In the genomic region with DNA sequence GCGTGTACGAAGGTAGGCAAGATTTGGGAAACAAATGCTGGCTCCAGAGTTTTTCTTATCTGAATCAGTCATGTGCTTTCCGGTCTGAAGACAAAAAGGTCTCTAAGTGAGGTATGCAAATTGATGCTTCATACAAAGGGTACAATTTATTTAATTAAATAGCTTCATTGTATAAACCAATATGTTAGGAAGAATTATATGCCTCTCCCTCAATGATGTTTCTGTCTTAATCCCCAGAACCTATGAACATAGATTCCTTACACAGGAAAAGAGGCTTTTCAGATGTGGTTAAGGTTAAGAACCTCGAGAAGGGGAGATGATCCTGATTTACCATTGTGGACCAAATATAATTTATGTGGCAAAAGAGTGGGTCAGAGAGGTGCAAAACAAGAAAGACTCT, we compare ENCODE assay signal across 30 cellular contexts.
"Had no signal": no experiment of that assay in that cellular context is flagged by ENCODE, and none has a peak within 500 bp of the region (broad histone marks: within the 10 kb centered on the region; RNA-seq: fewer than 3 reads in every experiment).

No MANE protein-coding gene starts in this region.

- H3K4me1 Mint-ChIP-seq: activated CD4-positive, alpha-beta memory T cell treated with anti-CD3 and anti-CD28 coated beads, Interleukin-2, amount 10 ng/mL, durations not matched to agents 7 days and 5 days; activated CD4-positive, alpha-beta T cell treated with anti-CD3 and anti-CD28 coated beads, Interleukin-2, amount 10 ng/mL, durations not matched to agents 7 days and 5 days; activated naive CD4-positive, alpha-beta T cell treated with anti-CD3 and anti-CD28 coated beads, Interleukin-2, amount 10 ng/mL, durations not matched to agents 7 days and 5 days; activated naive CD8-positive, alpha-beta T cell treated with anti-CD3 and anti-CD28 coated beads, Interleukin-2, amount 10 ng/mL, durations not matched to agents 7 days and 5 days; brain; endodermal cell had no signal

- H3K4me3 ChIP-seq: ascending aorta, breast epithelium, cardiac muscle cell, colonic mucosa, dorsolateral prefrontal cortex, heart right ventricle, hepatocyte had no signal

- ATAC-seq: activated naive CD4-positive, alpha-beta T cell treated with anti-CD3 and anti-CD28 coated beads, Interleukin-2, amount 50 U/mL, for 72 hours; activated T-cell treated with anti-CD3 and anti-CD28 coated beads, Interleukin-2, amount 50 U/mL, for 72 hours; esophagus mucosa; heart right ventricle had no signal

- H3K36me3 ChIP-seq: ascending aorta, breast epithelium, cardiac muscle cell, colonic mucosa, heart right ventricle had no signal

- H3K27ac Mint-ChIP-seq: activated CD4-positive, alpha-beta memory T cell treated with anti-CD3 and anti-CD28 coated beads, Interleukin-2, amount 10 ng/mL, durations not matched to agents 7 days and 5 days; activated CD4-positive, alpha-beta T cell treated with anti-CD3 and anti-CD28 coated beads, Interleukin-2, amount 10 ng/mL, durations not matched to agents 7 days and 5 days; activated naive CD4-positive, alpha-beta T cell treated with anti-CD3 and anti-CD28 coated beads, Interleukin-2, amount 10 ng/mL, durations not matched to agents 7 days and 5 days; activated naive CD4-positive, alpha-beta T cell treated with anti-CD3 and anti-CD28 coated beads, Interleukin-2, amount 50 U/mL, for 72 hours; activated naive CD8-positive, alpha-beta T cell treated with anti-CD3 and anti-CD28 coated beads, Interleukin-2, amount 10 ng/mL, durations not matched to agents 7 days and 5 days; activated T-cell treated with anti-CD3 and anti-CD28 coated beads, Interleukin-2, amount 50 U/mL, for 24 hours; activated T-cell treated with anti-CD3 and anti-CD28 coated beads, Interleukin-2, amount 50 U/mL, for 72 hours; brain; dendritic cell treated with granulocyte-macrophage colony-stimulating factor and Interleukin-4, amounts not matched to agents 40 ng/mL and 50 ng/mL, for 4 days; endodermal cell had no signal

- H3K79me2 ChIP-seq: hepatocyte had no signal

- H3K4me1 ChIP-seq: ascending aorta, breast epithelium, colonic mucosa, heart right ventricle had no signal

- DNase-seq: activated CD4-positive, alpha-beta memory T cell treated with anti-CD3 and anti-CD28 coated beads, Interleukin-2, amount 10 ng/mL, durations not matched to agents 7 days and 5 days; activated CD4-positive, alpha-beta T cell treated with anti-CD3 and anti-CD28 coated beads for 1 hour; activated CD4-positive, alpha-beta T cell treated with anti-CD3 and anti-CD28 coated beads for 4 hours; activated CD4-positive, alpha-beta T cell treated with anti-CD3 and anti-CD28 coated beads, Interleukin-2, amount 10 ng/mL, durations not matched to agents 7 days and 5 days; activated CD4-positive, alpha-beta T cell treated with anti-CD3 and anti-CD28 coated beads, Interleukin-2, amount 50 U/mL, for 4 hours; activated CD4-positive, CD25-positive, alpha-beta regulatory T cell; activated CD8-positive, alpha-beta memory T cell treated with anti-CD3 and anti-CD28 coated beads, Interleukin-2, amount 50 U/mL, for 48 hours; activated naive CD4-positive, alpha-beta T cell; activated naive CD4-positive, alpha-beta T cell treated with anti-CD3 and anti-CD28 coated beads, Interleukin-2, amount 10 ng/mL, durations not matched to agents 7 days and 5 days; activated naive CD8-positive, alpha-beta T cell treated with anti-CD3 and anti-CD28 coated beads, Interleukin-2, amount 10 ng/mL, durations not matched to agents 7 days and 5 days; activated T-cell treated with anti-CD3 and anti-CD28 coated beads for 4 hours; activated T-cell treated with anti-CD3 and anti-CD28 coated beads, Interleukin-2, amount 50 U/mL, for 24 hours; activated T-cell treated with anti-CD3 and anti-CD28 coated beads, Interleukin-2, amount 50 U/mL, for 72 hours; central memory CD4-positive, alpha-beta T cell; cerebellar nuclear complex; colonic mucosa; dorsolateral prefrontal cortex; effector memory CD4-positive, alpha-beta T cell; endodermal cell; foreskin fibroblast; heart right ventricle had no signal

- H2AFZ ChIP-seq: hepatocyte had no signal

- H3K4me3 Mint-ChIP-seq: activated CD4-positive, alpha-beta memory T cell treated with anti-CD3 and anti-CD28 coated beads, Interleukin-2, amount 10 ng/mL, durations not matched to agents 7 days and 5 days; activated CD4-positive, alpha-beta T cell treated with anti-CD3 and anti-CD28 coated beads, Interleukin-2, amount 10 ng/mL, durations not matched to agents 7 days and 5 days; activated naive CD4-positive, alpha-beta T cell treated with anti-CD3 and anti-CD28 coated beads, Interleukin-2, amount 10 ng/mL, durations not matched to agents 7 days and 5 days; activated naive CD8-positive, alpha-beta T cell treated with anti-CD3 and anti-CD28 coated beads, Interleukin-2, amount 10 ng/mL, durations not matched to agents 7 days and 5 days; activated T-cell treated with anti-CD3 and anti-CD28 coated beads, Interleukin-2, amount 50 U/mL, for 24 hours; activated T-cell treated with anti-CD3 and anti-CD28 coated beads, Interleukin-2, amount 50 U/mL, for 72 hours; brain; dendritic cell treated with granulocyte-macrophage colony-stimulating factor and Interleukin-4, amounts not matched to agents 40 ng/mL and 50 ng/mL, for 4 days; endodermal cell had no signal

- H3K9me3 Mint-ChIP-seq: activated CD4-positive, alpha-beta T cell treated with anti-CD3 and anti-CD28 coated beads, Interleukin-2, amount 10 ng/mL, durations not matched to agents 7 days and 5 days; dendritic cell treated with granulocyte-macrophage colony-stimulating factor and Interleukin-4, amounts not matched to agents 40 ng/mL and 50 ng/mL, for 4 days; endodermal cell had no signal

- H3K27me3 ChIP-seq: ascending aorta, breast epithelium, cardiac muscle cell, colonic mucosa, dorsolateral prefrontal cortex, heart right ventricle, hepatocyte had no signal

- H3K36me3 Mint-ChIP-seq: activated naive CD4-positive, alpha-beta T cell treated with anti-CD3 and anti-CD28 coated beads, Interleukin-2, amount 10 ng/mL, durations not matched to agents 7 days and 5 days; activated naive CD4-positive, alpha-beta T cell treated with anti-CD3 and anti-CD28 coated beads, Interleukin-2, amount 50 U/mL, for 72 hours; activated naive CD8-positive, alpha-beta T cell treated with anti-CD3 and anti-CD28 coated beads, Interleukin-2, amount 10 ng/mL, durations not matched to agents 7 days and 5 days; brain had no signal

- H3K27ac ChIP-seq: ascending aorta, breast epithelium, cardiac muscle cell, colonic mucosa, dorsolateral prefrontal cortex, heart right ventricle, hepatocyte had no signal

- H3K9me3 ChIP-seq: ascending aorta, breast epithelium, colonic mucosa had no signal

- H3K27me3 Mint-ChIP-seq: activated CD4-positive, alpha-beta memory T cell treated with anti-CD3 and anti-CD28 coated beads, Interleukin-2, amount 10 ng/mL, durations not matched to agents 7 days and 5 days; activated CD4-positive, alpha-beta T cell treated with anti-CD3 and anti-CD28 coated beads, Interleukin-2, amount 10 ng/mL, durations not matched to agents 7 days and 5 days; activated naive CD4-positive, alpha-beta T cell treated with anti-CD3 and anti-CD28 coated beads, Interleukin-2, amount 10 ng/mL, durations not matched to agents 7 days and 5 days; activated naive CD8-positive, alpha-beta T cell treated with anti-CD3 and anti-CD28 coated beads, Interleukin-2, amount 10 ng/mL, durations not matched to agents 7 days and 5 days; activated T-cell treated with anti-CD3 and anti-CD28 coated beads, Interleukin-2, amount 50 U/mL, for 24 hours; brain; dendritic cell treated with granulocyte-macrophage colony-stimulating factor and Interleukin-4, amounts not matched to agents 40 ng/mL and 50 ng/mL, for 4 days had no signal

- H3K4me2 ChIP-seq: hepatocyte had no signal

- FAIRE-seq: frontal cortex had no signal
